Comparison of ENCODE assay signal across 20 cellular contexts in genomic region chr9:82665324-82665723, GRCh38.
DNase-seq lines count a peak whose midpoint lies in the region; ATAC-seq, FAIRE-seq and TF ChIP-seq lines count a peak whose summit lies in the region.
"Had no signal": no experiment of that assay in that cellular context is flagged by ENCODE, and none has a peak within 500 bp of the region (broad histone marks: within the 10 kb centered on the region; RNA-seq: fewer than 3 reads in every experiment).

No MANE protein-coding gene starts in this region.

- H3K4me1 ChIP-seq in Panc1 (ENCODE audit: control insufficient read depth, insufficient read depth, low read length) (no peaks in the 10 kb centered on the region), esophagus squamous epithelium (no peaks in the 10 kb centered on the region), kidney (ENCODE audit: control insufficient read depth in 1 of 2, insufficient read depth in 1 of 2, low read depth in 1 of 2, low read length in 2 of 2) (no peaks in the 10 kb centered on the region)
- H3K4me1 ChIP-seq: BLaER1 treated with 17β-estradiol and CSF1 and Interleukin-3, amounts not matched to agents 10 nM and 100 nM; HAP-1 had no signal

- no peak overlapping the region for H3K4me3 ChIP-seq in Panc1 (ENCODE audit: low read depth in 2 of 2, low read length in 2 of 2)
- H3K4me3 ChIP-seq in esophagus squamous epithelium, result no peak overlapping the region
- no peak overlapping the region for H3K4me3 ChIP-seq in kidney (ENCODE audit: low read length in 2 of 2)
- H3K4me3 ChIP-seq: BLaER1 treated with 17β-estradiol and CSF1 and Interleukin-3, amounts not matched to agents 10 nM and 100 nM; HAP-1 had no signal

- no TSS peak for BruUV-seq in Panc1 (replicated peaks; lab: Mats Ljungman, UMichigan)

- TF ChIP-seq POLR2A in esophagus squamous epithelium (IDR thresholded peaks at IDR 0.05), result no peak

- WGBS in esophagus squamous epithelium, 2 donors, result 29 to 49% methylated on average over 3 of the region's 3 CpGs

- H3K36me3 ChIP-seq in Panc1 (ENCODE audit: control insufficient read depth, insufficient read depth, low read length) (no peaks in the 10 kb centered on the region), esophagus squamous epithelium (no peaks in the 10 kb centered on the region), kidney (ENCODE audit: control insufficient read depth in 1 of 2, insufficient read depth in 2 of 2, low read length in 2 of 2) (no peaks in the 10 kb centered on the region)
- H3K36me3 ChIP-seq: BLaER1 treated with 17β-estradiol and CSF1 and Interleukin-3, amounts not matched to agents 10 nM and 100 nM; HAP-1 had no signal

- in situ Hi-C loops in Panc1 (cut with HindIII; ENCODE audit: low pct_unique_long_range_greater_than_20kb, low sequenced_read_pairs), result no loop called here

- no peak overlapping the region for H3K9ac ChIP-seq in kidney (ENCODE audit: low read length in 2 of 2)
- H3K9ac ChIP-seq: BLaER1 treated with 17β-estradiol and CSF1 and Interleukin-3, amounts not matched to agents 10 nM and 100 nM had no signal

- POLR2A ChIA-PET in Panc1 (lab: Charles Lee), result no interaction called here
- POLR2A ChIA-PET in HEK293T (lab: Yijun Ruan, JAX), result no interaction called here

- peak; percentile 53; the same call in 1 of the 2 replicates for ATAC-seq in Panc1
- ATAC-seq: CD8-positive, alpha-beta T cell had no signal

- no peak for FAIRE-seq in kidney (lab: Jason Lieb, UNC)
- FAIRE-seq: H1, HTR-8/SVneo had no signal

- H3K9me3 ChIP-seq in Panc1 (ENCODE audit: control insufficient read depth, insufficient read depth, low read depth, low read length), result no peaks in the 10 kb centered on the region
- no peaks in the 10 kb centered on the region for H3K9me3 ChIP-seq in esophagus squamous epithelium
- H3K9me3 ChIP-seq in kidney (ENCODE audit: control insufficient read depth in 1 of 2, low read length in 2 of 2), result no peaks in the 10 kb centered on the region
- H3K9me3 ChIP-seq: BLaER1 treated with 17β-estradiol and CSF1 and Interleukin-3, amounts not matched to agents 10 nM and 100 nM; HAP-1 had no signal

- intact Hi-C loops in Panc1 (cut with micrococcal nuclease; ENCODE audit: unreplicated experiment), result no loop called here
- intact Hi-C loops in esophagus squamous epithelium (cut with DNase I), result no loop called here
- intact Hi-C loops in kidney (cut with DNase I), result no loop called here

- H3K27me3 ChIP-seq in Panc1 (ENCODE audit: control insufficient read depth, insufficient read depth, low read length) (no peaks in the 10 kb centered on the region), esophagus squamous epithelium (no peaks in the 10 kb centered on the region)
- H3K27me3 ChIP-seq: BLaER1 treated with 17β-estradiol and CSF1 and Interleukin-3, amounts not matched to agents 10 nM and 100 nM had no signal

- no peak for TF ChIP-seq CTCF in Panc1 (IDR thresholded peaks at IDR 0.05)
- TF ChIP-seq CTCF in esophagus squamous epithelium (IDR thresholded peaks at IDR 0.05), result no peak
- TF ChIP-seq CTCF in kidney (IDR thresholded peaks at IDR 0.05; ENCODE audit: borderline replicate concordance, extremely low read depth, insufficient read depth), result no peak

- CTCF ChIA-PET in Panc1 (lab: Charles Lee) (no interaction called here), HEK293T (lab: Yijun Ruan, JAX) (no interaction called here)

- no peak overlapping the region for H3K27ac ChIP-seq in Panc1 (ENCODE audit: low read length)
- no peak overlapping the region for H3K27ac ChIP-seq in esophagus squamous epithelium
- H3K27ac ChIP-seq in kidney (ENCODE audit: low read depth in 2 of 2, low read length in 2 of 2), result no peak overlapping the region
- H3K27ac ChIP-seq: BLaER1 treated with 17β-estradiol and CSF1 and Interleukin-3, amounts not matched to agents 10 nM and 100 nM had no signal

- DNase-seq in NCI-H526 treated with DMSO at 0.1 percent for 48 hours (lab: John Stamatoyannopoulos, UW) (peak; percentile 0), NCI-H526 (lab: John Stamatoyannopoulos, UW) (no peak), HuH-7 (ENCODE audit: low spot score) (peak; percentile 7), NCI-H748 (lab: John Stamatoyannopoulos, UW; ENCODE audit: unreplicated experiment) (peak; percentile 41), Panc1 (ENCODE audit: low read depth, low spot score) (peak; percentile 0), esophagus squamous epithelium (lab: John Stamatoyannopoulos, UW) (no peak), HEK293T (ENCODE audit: extremely low spot score) (no peak), kidney (no peak)
- DNase-seq: 8988T; Calu3; CD8-positive, alpha-beta T cell; DMS 273 treated with DMSO at 0.1 percent for 48 hours; DMS79 treated with DMSO at 0.1 percent for 48 hours; GF-D8; HFFc6; KBM-7 had no signal

TF ChIP-seq in HEK293T, 16 proteins besides CTCF, POLR2A, EP300 and RAD21:
- TF ChIP-seq FOXA1 (IDR thresholded peaks at IDR 0.05) (no peak), FOXK2 (IDR thresholded peaks at IDR 0.05) (no peak), ARNT (IDR thresholded peaks at IDR 0.05) (no peak), ZNF384 (IDR thresholded peaks at IDR 0.05) (no peak), BHLHE40 (IDR thresholded peaks at IDR 0.05; ENCODE audit: borderline replicate concordance) (no peak), SP1 (IDR thresholded peaks at IDR 0.05) (no peak), TARDBP (IDR thresholded peaks at IDR 0.05) (no peak), FOXM1 (IDR thresholded peaks at IDR 0.05; ENCODE audit: borderline replicate concordance) (no peak), ELF4 (IDR thresholded peaks at IDR 0.05) (no peak), LEF1 (IDR thresholded peaks at IDR 0.05; ENCODE audit: borderline replicate concordance) (no peak), HDGF (IDR thresholded peaks at IDR 0.05; ENCODE audit: borderline replicate concordance) (no peak), SUZ12 (IDR thresholded peaks at IDR 0.05) (no peak), NFRKB (IDR thresholded peaks at IDR 0.05) (no peak), L3MBTL2 (conservative IDR thresholded peaks at IDR 0.05) (no peak), CTBP1 (IDR thresholded peaks at IDR 0.05; ENCODE audit: borderline replicate concordance) (no peak)
- TF ChIP-seq, protein P1, sequence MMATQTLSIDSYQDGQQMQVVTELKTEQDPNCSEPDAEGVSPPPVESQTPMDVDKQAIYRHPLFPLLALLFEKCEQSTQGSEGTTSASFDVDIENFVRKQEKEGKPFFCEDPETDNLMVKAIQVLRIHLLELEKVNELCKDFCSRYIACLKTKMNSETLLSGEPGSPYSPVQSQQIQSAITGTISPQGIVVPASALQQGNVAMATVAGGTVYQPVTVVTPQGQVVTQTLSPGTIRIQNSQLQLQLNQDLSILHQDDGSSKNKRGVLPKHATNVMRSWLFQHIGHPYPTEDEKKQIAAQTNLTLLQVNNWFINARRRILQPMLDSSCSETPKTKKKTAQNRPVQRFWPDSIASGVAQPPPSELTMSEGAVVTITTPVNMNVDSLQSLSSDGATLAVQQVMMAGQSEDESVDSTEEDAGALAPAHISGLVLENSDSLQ (IDR thresholded peaks at IDR 0.05), result no peak
TF ChIP-seq in HEK293T: peak in this region for 0.

Comparison
In these comparisons a context has a peak if more than half of its experiments do, and no peak if none do; other contexts are left out.
1. DNase-seq: peak in NCI-H526 treated with DMSO at 0.1 percent for 48 hours (single experiment), HuH-7 (single experiment), NCI-H748 (single experiment) and Panc1 (single experiment); none in NCI-H526 (0 of 2), esophagus squamous epithelium (single experiment), HEK293T (single experiment) and kidney (single experiment).